In genomic region chr16:87764600-87765472, GRCh38 we compare ENCODE assay signal across 8 cellular contexts. TPM values are rescaled to one million over a fixed set of nuclear protein-coding genes. Genes with fewer than 3 reads are reported as not detected.
A peak's percentile ranks its signal among the peaks of the same experiment; 100 is the strongest.
DNase-seq lines count a peak whose midpoint lies in the region; ATAC-seq and TF ChIP-seq lines count a peak whose summit lies in the region.

No MANE protein-coding gene starts in this region.

- H3K4me3 Mint-ChIP-seq in activated naive CD8-positive, alpha-beta T cell treated with anti-CD3 and anti-CD28 coated beads for 36 hours, result peak overlapping the region; percentile 98

- intact Hi-C loops in lower leg skin (cut with DNase I; ENCODE audit: low total_unique reads), result no loop called here

- peak overlapping the region; percentile 79 for H3K4me3 ChIP-seq in lower leg skin (ENCODE audit: low read depth, poor library complexity, severe bottlenecking)
- H3K4me3 ChIP-seq in urinary bladder (ENCODE audit: low read depth, low read length), result peak overlapping the region; percentile 93

- no peaks in the 10 kb centered on the region for H3K9me3 Mint-ChIP-seq in activated naive CD8-positive, alpha-beta T cell treated with anti-CD3 and anti-CD28 coated beads for 36 hours

- H3K4me1 Mint-ChIP-seq in activated naive CD8-positive, alpha-beta T cell treated with anti-CD3 and anti-CD28 coated beads for 36 hours, result peaks cover 42% of the 10 kb centered on the region

- TF ChIP-seq CTCF in lower leg skin (IDR thresholded peaks at IDR 0.05), result no peak

- H3K4me1 ChIP-seq in urinary bladder (ENCODE audit: insufficient read depth), result no peaks in the 10 kb centered on the region

- ATAC-seq in GM18907 (IDR thresholded peaks at IDR 0.05; ENCODE audit: unreplicated experiment), result peak; percentile 38
- peak; percentile 19 for ATAC-seq in HG03439 (IDR thresholded peaks at IDR 0.05; ENCODE audit: unreplicated experiment)

- H3K36me3 Mint-ChIP-seq in activated naive CD8-positive, alpha-beta T cell treated with anti-CD3 and anti-CD28 coated beads for 36 hours, result peaks cover 30% of the 10 kb centered on the region

- H3K27ac ChIP-seq in urinary bladder (ENCODE audit: low read depth), result no peak overlapping the region

- TF ChIP-seq POLR2A in lower leg skin (IDR thresholded peaks at IDR 0.05), result no peak

- H3K27ac Mint-ChIP-seq in activated naive CD8-positive, alpha-beta T cell treated with anti-CD3 and anti-CD28 coated beads for 36 hours, result peak overlapping the region; percentile 92

- H3K27me3 Mint-ChIP-seq in activated naive CD8-positive, alpha-beta T cell treated with anti-CD3 and anti-CD28 coated beads for 36 hours, result no peaks in the 10 kb centered on the region

- no peaks in the 10 kb centered on the region for H3K36me3 ChIP-seq in urinary bladder (ENCODE audit: insufficient read depth)

- no peak for DNase-seq in activated naive CD8-positive, alpha-beta T cell treated with anti-CD3 and anti-CD28 coated beads for 36 hours
- no peak for DNase-seq in lower leg skin (ENCODE audit: low spot score in 2 of 2)
- no peak for DNase-seq in C1 segment of cervical spinal cord (lab: John Stamatoyannopoulos, UW)
- DNase-seq in AML-193 (lab: John Stamatoyannopoulos, UW), result no peak
- no peak for DNase-seq in inferior parietal cortex (ENCODE audit: extremely low spot score)

- 26 to 37% methylated on average over 13 to 14 of the region's 14 CpGs for whole genome bisulfite sequencing in lower leg skin, 2 donors
- WGBS in urinary bladder, result 28% methylated on average over 14 of the region's 14 CpGs

RNA-seq across cellular contexts. Expression of gene KLHDC4, which starts 0.9 kb away (rescaled TPM):
- 10 to 100 TPM; 75.7 to 77.5 TPM for total RNA-seq in activated naive CD8-positive, alpha-beta T cell treated with anti-CD3 and anti-CD28 coated beads for 36 hours
- total RNA-seq in lower leg skin, result 10 to 100 TPM; 25.8 to 70.0 (median 38.1) TPM
- total RNA-seq in urinary bladder, result 21.5 TPM
- polyA plus RNA-seq in urinary bladder, result 23.1 TPM
